ENCODE assay signal across 29 cellular contexts in genomic region chr6:37340639-37340943, GRCh38.
"Had no signal": no experiment of that assay in that cellular context is flagged by ENCODE, and none has a peak within 500 bp of the region (broad histone marks: within the 10 kb centered on the region; RNA-seq: fewer than 3 reads in every experiment).

No MANE protein-coding gene starts in this region.

- H3K27ac ChIP-seq: adrenal gland, body of pancreas, KMS-11, SK-N-MC, VCaP had no signal

- H3K4me3 ChIP-seq: adrenal gland, body of pancreas, MG63, SK-N-MC had no signal

- H3K27me3 ChIP-seq: adrenal gland, body of pancreas, MG63 had no signal

- H3K9me3 ChIP-seq: adrenal gland, body of pancreas, MG63 had no signal

- DNase-seq: activated CD4-positive, alpha-beta memory T cell treated with anti-CD3 and anti-CD28 coated beads, Interleukin-2, amount 10 ng/mL, durations not matched to agents 7 days and 5 days; activated CD4-positive, alpha-beta T cell treated with anti-CD3 and anti-CD28 coated beads, Interleukin-2, amount 50 U/mL, for 1 hour; activated CD4-positive, CD25-positive, alpha-beta regulatory T cell; activated gamma-delta T cell treated with Interleukin-2 at 50 U/mL for 16 hours; activated naive CD4-positive, alpha-beta T cell treated with anti-CD3 and anti-CD28 coated beads, Interleukin-2, amount 50 U/mL, for 16 hours; activated naive CD8-positive, alpha-beta T cell treated with anti-CD3 and anti-CD28 coated beads, Interleukin-2, amount 10 ng/mL, durations not matched to agents 7 days and 5 days; activated T-cell treated with anti-CD3 and anti-CD28 coated beads for 4 hours; activated T-cell treated with anti-CD3 and anti-CD28 coated beads, Interleukin-2, amount 50 U/mL, for 72 hours; adrenal gland; anterior cingulate cortex; body of pancreas; central memory CD4-positive, alpha-beta T cell; MG63; MV-4-11; NCI-H1092 treated with DMSO at 0.1 percent for 48 hours; NCI-H1417 treated with DMSO at 0.1 percent for 48 hours; NCI-H1694; NCI-H345; NCI-H510A; NCI-H69; NK-92 treated with Interleukin-12 subunit alpha and Interleukin-12 subunit beta, amount 100 ng/mL, for 24 hours; SIG-M5; T-cell; T-helper 2 cell; T1000 had no signal

- H3K36me3 Mint-ChIP-seq: T-cell had no signal

- H3K4me3 Mint-ChIP-seq: activated CD4-positive, alpha-beta memory T cell treated with anti-CD3 and anti-CD28 coated beads, Interleukin-2, amount 10 ng/mL, durations not matched to agents 7 days and 5 days; activated naive CD8-positive, alpha-beta T cell treated with anti-CD3 and anti-CD28 coated beads, Interleukin-2, amount 10 ng/mL, durations not matched to agents 7 days and 5 days; activated T-cell treated with anti-CD3 and anti-CD28 coated beads, Interleukin-2, amount 50 U/mL, for 72 hours; T-cell had no signal

- H3K4me1 Mint-ChIP-seq: activated CD4-positive, alpha-beta memory T cell treated with anti-CD3 and anti-CD28 coated beads, Interleukin-2, amount 10 ng/mL, durations not matched to agents 7 days and 5 days; T-cell had no signal

- H3K4me1 ChIP-seq: adrenal gland, body of pancreas had no signal

- H3K36me3 ChIP-seq: adrenal gland, MG63 had no signal

- ATAC-seq: activated T-cell treated with anti-CD3 and anti-CD28 coated beads, Interleukin-2, amount 50 U/mL, for 72 hours; body of pancreas; T-cell had no signal

- H3K27ac Mint-ChIP-seq: activated CD4-positive, alpha-beta memory T cell treated with anti-CD3 and anti-CD28 coated beads, Interleukin-2, amount 10 ng/mL, durations not matched to agents 7 days and 5 days; activated naive CD8-positive, alpha-beta T cell treated with anti-CD3 and anti-CD28 coated beads, Interleukin-2, amount 10 ng/mL, durations not matched to agents 7 days and 5 days; activated T-cell treated with anti-CD3 and anti-CD28 coated beads, Interleukin-2, amount 50 U/mL, for 72 hours; activated T-helper 2 cell treated with anti-CD3 and anti-CD28 coated beads, Interferon-gamma antibody, Interleukin-2, Interleukin-4, amounts not matched to agents 10 μg/mL and 5 μg/mL and 100 μg/mL, durations not matched to agents 14 hours and 24 hours and 36 hours; T-cell had no signal

- H3K9me3 Mint-ChIP-seq: activated CD4-positive, alpha-beta memory T cell treated with anti-CD3 and anti-CD28 coated beads, Interleukin-2, amount 10 ng/mL, durations not matched to agents 7 days and 5 days; activated naive CD8-positive, alpha-beta T cell treated with anti-CD3 and anti-CD28 coated beads, Interleukin-2, amount 10 ng/mL, durations not matched to agents 7 days and 5 days; activated T-cell treated with anti-CD3 and anti-CD28 coated beads, Interleukin-2, amount 50 U/mL, for 72 hours; activated T-helper 2 cell treated with anti-CD3 and anti-CD28 coated beads, Interferon-gamma antibody, Interleukin-2, Interleukin-4, amounts not matched to agents 10 μg/mL and 5 μg/mL and 100 μg/mL, durations not matched to agents 14 hours and 24 hours and 36 hours; T-cell had no signal
